ENCODE assay signal across 1 cellular context in the genomic region with DNA sequence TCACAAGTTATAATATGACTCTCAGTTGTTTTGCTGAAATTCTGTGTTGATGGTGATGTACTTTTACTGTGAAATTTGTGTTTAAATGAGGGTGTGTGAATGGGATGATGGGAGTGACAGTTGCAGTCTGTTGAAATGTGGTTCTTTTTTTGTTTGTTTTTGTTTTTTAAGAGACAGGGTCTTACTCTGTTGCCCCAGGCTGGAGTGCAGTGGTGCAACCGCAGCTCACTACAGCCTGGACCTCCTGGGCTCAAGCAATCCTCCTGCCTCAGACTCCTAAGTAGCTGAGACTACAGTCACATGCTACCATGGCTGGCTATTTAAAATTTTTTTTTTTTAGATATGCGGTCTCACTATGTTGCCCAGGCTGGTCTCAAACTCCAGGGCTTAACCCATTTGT.
TF ChIP-seq lines count a peak whose summit lies in the region.

No MANE protein-coding gene starts in this region.

TF ChIP-seq in K562, 482 proteins besides CTCF, POLR2A, EP300 and RAD21:
- TF ChIP-seq CTBP1 (IDR thresholded peaks at IDR 0.05; ENCODE audit: borderline replicate concordance) (no peak), MEF2A (IDR thresholded peaks at IDR 0.05; ENCODE audit: control insufficient read depth, low read depth, low read length) (no peak), ZFX (CRISPR knock-in tag; IDR thresholded peaks at IDR 0.05) (peak; percentile 14; the same call in 1 of the 2 replicates), BRCA1 (IDR thresholded peaks at IDR 0.05) (no peak), BRCA1 (CRISPR knock-in tag; IDR thresholded peaks at IDR 0.05) (no peak)
TF ChIP-seq in K562: peak in this region for 1.
